In the genomic region with DNA sequence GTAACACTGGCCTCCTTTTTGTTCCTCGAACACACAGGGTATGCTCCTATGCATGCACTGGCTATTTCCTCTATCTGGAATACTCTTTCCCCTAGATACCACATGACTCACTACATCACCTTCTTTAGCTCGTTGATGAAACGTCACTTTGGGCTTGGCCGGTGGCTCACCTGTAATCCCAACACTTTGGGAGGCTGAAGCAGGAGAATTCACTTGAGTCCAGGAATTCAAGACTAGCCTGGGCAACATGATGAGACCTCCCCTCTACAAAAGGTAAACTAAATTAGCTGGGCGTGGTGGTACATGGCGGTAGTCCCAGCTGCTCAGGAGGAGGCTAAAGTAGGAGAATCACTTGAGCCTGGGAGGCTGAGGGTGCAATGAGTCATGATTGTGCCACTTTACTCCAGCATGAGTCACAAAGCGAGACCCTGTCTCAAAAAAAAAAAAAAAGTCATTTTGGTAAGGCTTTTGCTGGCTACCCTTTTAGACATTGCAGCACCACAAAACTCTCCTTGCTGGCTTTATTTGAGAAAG, we compare ENCODE assay signal across 18 cellular contexts. TPM values are rescaled to one million over a fixed set of nuclear protein-coding genes. Genes with fewer than 3 reads are reported as not detected.
DNase-seq lines count a peak whose midpoint lies in the region; ATAC-seq and TF ChIP-seq lines count a peak whose summit lies in the region.
"Had no signal": no experiment of that assay in that cellular context is flagged by ENCODE, and none has a peak within 500 bp of the region (broad histone marks: within the 10 kb centered on the region; RNA-seq: fewer than 3 reads in every experiment).

No MANE protein-coding gene starts in this region.

- no peaks in the 10 kb centered on the region for H3K9me3 ChIP-seq in GM23248 (ENCODE audit: low read depth)
- H3K9me3 ChIP-seq: ovary, Peyer's patch had no signal

- no peaks in the 10 kb centered on the region for H3K27me3 ChIP-seq in GM23248 (replicated peaks; ENCODE audit: insufficient read depth)
- H3K27me3 ChIP-seq: heart right ventricle, ovary, Peyer's patch had no signal

- H3F3A ChIP-seq in GM23248 (ENCODE audit: insufficient read depth) = peaks cover 11% of the 10 kb centered on the region; the same call in 1 of the 2 replicates

- no peak overlapping the region for H3K9ac ChIP-seq in GM23248

- in situ Hi-C loops in GM23248 (cut with MboI) = no loop called here

- no peak for TF ChIP-seq CTCF in RWPE1 (conservative IDR thresholded peaks at IDR 0.05; ENCODE audit: low read depth)

- no peak overlapping the region for H3K4me3 Mint-ChIP-seq in stimulated activated effector memory CD8-positive, alpha-beta T cell treated with anti-CD3 and anti-CD28 coated beads, Interleukin-12 subunit alpha, Interleukin-12 subunit beta, amount 100 ng/mL, for 72 hours
- H3K4me3 Mint-ChIP-seq: dendritic cell treated with granulocyte-macrophage colony-stimulating factor and Interleukin-4, amounts not matched to agents 40 ng/mL and 50 ng/mL, for 4 days; T-helper 1 cell treated with Interleukin-12 subunit alpha and Interleukin-12 subunit beta and Interleukin-4 antibody, amounts not matched to agents 30 μg/mL and 1 μg/mL, for 36 hours had no signal

- H3K36me3 ChIP-seq in GM23248 (ENCODE audit: low read depth) = no peaks in the 10 kb centered on the region
- H3K36me3 ChIP-seq: ovary, Peyer's patch had no signal

- WGBS in GM23248 (ENCODE audit: low coverage in 1 of 2, low lambda C conversion rate in 2 of 2, missing lambda C conversion rate in 2 of 2), 2 experiments = 79 to 80% methylated on average over 7 of the region's 7 CpGs

- no peaks in the 10 kb centered on the region for H4K20me1 ChIP-seq in GM23248 (ENCODE audit: insufficient read depth)

- H3K27ac ChIP-seq in GM23248 (no peak overlapping the region), RWPE1 (peak overlapping the region; percentile 47; the same call in 1 of the 2 replicates)
- H3K27ac ChIP-seq: heart right ventricle, ovary, Peyer's patch had no signal

- H2AFZ ChIP-seq in GM23248 = no peak overlapping the region

- peaks cover 14% of the 10 kb centered on the region for H3K4me1 ChIP-seq in GM23248 (ENCODE audit: insufficient read depth)
- H3K4me1 ChIP-seq: Caco-2, Peyer's patch had no signal

- no peaks in the 10 kb centered on the region for H3K36me3 Mint-ChIP-seq in stimulated activated effector memory CD8-positive, alpha-beta T cell treated with anti-CD3 and anti-CD28 coated beads, Interleukin-12 subunit alpha, Interleukin-12 subunit beta, amount 100 ng/mL, for 72 hours

- DNase-seq in A172 (ENCODE audit: low spot score) = peak; percentile 57
- DNase-seq in GM23248 = peak; percentile 15
- DNase-seq in RWPE1 (ENCODE audit: low spot score) = peak; percentile 74
- DNase-seq in islet precursor cell = peak; percentile 86
- no peak for DNase-seq in stimulated activated effector memory CD8-positive, alpha-beta T cell treated with anti-CD3 and anti-CD28 coated beads, Interleukin-12 subunit alpha, Interleukin-12 subunit beta, amount 100 ng/mL, for 72 hours (ENCODE audit: low spot score in 2 of 2)
- DNase-seq in AG20443 (ENCODE audit: low spot score) = no peak
- DNase-seq: activated effector memory CD4-positive, alpha-beta T cell treated with Interleukin-2 at 50 U/mL for 16 hours; Caco-2; heart right ventricle; kidney; NCI-H187; NCI-H524; ovary; Peyer's patch had no signal

- H3K79me2 ChIP-seq in GM23248 (ENCODE audit: insufficient read depth) = peaks cover 96% of the 10 kb centered on the region

- no peak overlapping the region for H3K27ac Mint-ChIP-seq in stimulated activated effector memory CD8-positive, alpha-beta T cell treated with anti-CD3 and anti-CD28 coated beads, Interleukin-12 subunit alpha, Interleukin-12 subunit beta, amount 100 ng/mL, for 72 hours
- H3K27ac Mint-ChIP-seq: dendritic cell treated with granulocyte-macrophage colony-stimulating factor and Interleukin-4, amounts not matched to agents 40 ng/mL and 50 ng/mL, for 4 days; T-helper 1 cell treated with Interleukin-12 subunit alpha and Interleukin-12 subunit beta and Interleukin-4 antibody, amounts not matched to agents 30 μg/mL and 1 μg/mL, for 36 hours had no signal

- CTCF ChIA-PET in RWPE1 (lab: Yijun Ruan, JAX) = interaction anchor here (0.8 kb wide), 1 partner anchor 328 kb away, joined by 4 read pairs; no protein-coding TSS in a partner anchor

- no peak for ATAC-seq in stimulated activated effector memory CD8-positive, alpha-beta T cell treated with anti-CD3 and anti-CD28 coated beads, Interleukin-12 subunit alpha, Interleukin-12 subunit beta, amount 100 ng/mL, for 72 hours
- ATAC-seq in GM21723 (IDR thresholded peaks at IDR 0.05; ENCODE audit: unreplicated experiment) (no peak), HG03159 (IDR thresholded peaks at IDR 0.05; ENCODE audit: unreplicated experiment) (no peak)

- no peaks in the 10 kb centered on the region for H3K9me3 Mint-ChIP-seq in stimulated activated effector memory CD8-positive, alpha-beta T cell treated with anti-CD3 and anti-CD28 coated beads, Interleukin-12 subunit alpha, Interleukin-12 subunit beta, amount 100 ng/mL, for 72 hours
- H3K9me3 Mint-ChIP-seq: T-helper 1 cell treated with Interleukin-12 subunit alpha and Interleukin-12 subunit beta and Interleukin-4 antibody, amounts not matched to agents 30 μg/mL and 1 μg/mL, for 36 hours had no signal

- H3K4me2 ChIP-seq in GM23248 (ENCODE audit: unreplicated experiment) = no peak overlapping the region

- no peak overlapping the region for H3K4me3 ChIP-seq in GM23248
- H3K4me3 ChIP-seq: heart right ventricle, ovary, Peyer's patch had no signal

- H3K9me2 ChIP-seq in GM23248 (ENCODE audit: insufficient read depth) = no peaks in the 10 kb centered on the region

- POLR2A ChIA-PET in RWPE1 (lab: Yijun Ruan, JAX; ENCODE audit: low non-redundant PET) = interaction anchor here (0.6 kb wide), 1 partner anchor 67 kb away, joined by 3 read pairs; no protein-coding TSS in a partner anchor

- peaks cover 16% of the 10 kb centered on the region for H3K4me1 Mint-ChIP-seq in stimulated activated effector memory CD8-positive, alpha-beta T cell treated with anti-CD3 and anti-CD28 coated beads, Interleukin-12 subunit alpha, Interleukin-12 subunit beta, amount 100 ng/mL, for 72 hours

RNA-seq across cellular contexts. Expression of a gene that starts 14.5 kb away (rescaled TPM):
- total RNA-seq in A172 (2014; rRNA removed; shearing (Covaris generic)) = 46.1 and 47.1 TPM in 2 replicates
- 36.7 and 43.1 TPM in 2 replicates for total RNA-seq in GM23248 (2014; rRNA removed; shearing (Covaris generic))
- polyA plus RNA-seq in GM23248 (2016; fragmentation: Nextera tagmentation; extraction: Ambion mirVana) = 12.6 and 12.9 TPM in 2 replicates

RNA-seq across cellular contexts. Expression of a gene that starts 14.6 kb away (rescaled TPM):
- total RNA-seq in A172 (2014; rRNA removed; shearing (Covaris generic)) = 41.2 and 50.4 TPM in 2 replicates
- 29.5 and 61.8 TPM in 2 replicates for total RNA-seq in GM23248 (2014; rRNA removed; shearing (Covaris generic))
- polyA plus RNA-seq in GM23248 (2016; fragmentation: Nextera tagmentation; extraction: Ambion mirVana) = 18.0 and 29.7 TPM in 2 replicates

Comparison
In these comparisons a context has a peak if more than half of its experiments do, and no peak if none do; other contexts are left out.
1. DNase-seq: peak in A172 (single experiment), GM23248 (single experiment), RWPE1 (single experiment) and islet precursor cell (single experiment); none in stimulated activated effector memory CD8-positive, alpha-beta T cell treated with anti-CD3 and anti-CD28 coated beads, Interleukin-12 subunit alpha, Interleukin-12 subunit beta, amount 100 ng/mL, for 72 hours (0 of 2) and AG20443 (single experiment).